ENCODE assay signal across 8 cellular contexts in the genomic region with DNA sequence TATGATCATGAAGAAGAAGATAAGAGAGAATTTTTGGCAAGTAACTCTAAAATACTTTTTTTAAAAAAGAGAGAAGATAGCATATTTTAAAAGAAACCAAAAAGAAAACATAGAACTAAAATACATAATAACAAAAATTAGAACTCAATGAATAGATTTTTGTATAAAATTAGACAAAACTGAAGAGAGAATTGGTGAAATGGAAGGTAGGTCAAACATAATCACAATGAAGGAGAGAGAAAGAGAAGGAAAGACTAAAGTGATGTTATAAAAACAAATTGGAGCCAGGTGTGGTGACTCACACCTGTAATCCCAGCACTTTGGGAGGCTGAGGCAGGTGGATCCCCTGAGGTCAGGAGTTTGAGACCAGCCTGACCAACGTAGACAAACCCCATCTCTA.
"Had no signal": no experiment of that assay in that cellular context is flagged by ENCODE, and none has a peak within 500 bp of the region (broad histone marks: within the 10 kb centered on the region; RNA-seq: fewer than 3 reads in every experiment).

No MANE protein-coding gene starts in this region.

- FAIRE-seq: G401.6, GM12878, GM12891, GM12892, GM18507, GM19239 had no signal

- DNase-seq: GDM1, GF-D8 had no signal

- ATAC-seq: GM12878 had no signal

- H3K4me3 ChIP-seq: GM12878 had no signal
